Comparison of ENCODE assay signal across 2 cellular contexts in genomic region chr2:37911296-37911888, GRCh38.
TF ChIP-seq lines count a peak whose summit lies in the region.

No MANE protein-coding gene starts in this region.

TF ChIP-seq in SK-N-SH, 30 proteins besides CTCF, POLR2A, EP300 and RAD21 (continued from another document):
- no peak for TF ChIP-seq REST (IDR thresholded peaks at IDR 0.05; ENCODE audit: low read depth, low read length)
- TF ChIP-seq, protein P1, sequence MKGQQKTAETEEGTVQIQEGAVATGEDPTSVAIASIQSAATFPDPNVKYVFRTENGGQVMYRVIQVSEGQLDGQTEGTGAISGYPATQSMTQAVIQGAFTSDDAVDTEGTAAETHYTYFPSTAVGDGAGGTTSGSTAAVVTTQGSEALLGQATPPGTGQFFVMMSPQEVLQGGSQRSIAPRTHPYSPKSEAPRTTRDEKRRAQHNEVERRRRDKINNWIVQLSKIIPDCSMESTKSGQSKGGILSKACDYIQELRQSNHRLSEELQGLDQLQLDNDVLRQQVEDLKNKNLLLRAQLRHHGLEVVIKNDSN (IDR thresholded peaks at IDR 0.05; ENCODE audit: borderline replicate concordance, low read depth), result no peak
- no peak for TF ChIP-seq TAF1 (IDR thresholded peaks at IDR 0.05; ENCODE audit: borderline replicate concordance, low read depth, low read length)
- no peak for TF ChIP-seq ZBTB33 (IDR thresholded peaks at IDR 0.05; ENCODE audit: borderline replicate concordance, low read depth)
- no peak for TF ChIP-seq POLR2AphosphoS5 (IDR thresholded peaks at IDR 0.05; ENCODE audit: low read depth, low read length)
- no peak for TF ChIP-seq USF2 (IDR thresholded peaks at IDR 0.05; ENCODE audit: borderline replicate concordance, low read depth, low read length)

TF ChIP-seq in SK-N-SH treated with all-trans-retinoic acid at 6 μM for 48 hours, 23 proteins besides CTCF, POLR2A, EP300 and RAD21 (continued from another document):
- no peak for TF ChIP-seq BACH2 (CRISPR knock-in tag; IDR thresholded peaks at IDR 0.05; ENCODE audit: borderline replicate concordance)
- TF ChIP-seq ZNF8 (CRISPR knock-in tag; IDR thresholded peaks at IDR 0.05), result no peak
- TF ChIP-seq PPARA (CRISPR knock-in tag; IDR thresholded peaks at IDR 0.05; ENCODE audit: borderline replicate concordance), result no peak
- TF ChIP-seq ZNF565 (CRISPR knock-in tag; conservative IDR thresholded peaks at IDR 0.05; ENCODE audit: low read depth), result no peak
- TF ChIP-seq POU6F1 (CRISPR knock-in tag; IDR thresholded peaks at IDR 0.05; ENCODE audit: borderline replicate concordance, low read depth), result no peak
TF ChIP-seq in SK-N-SH treated with all-trans-retinoic acid at 6 μM for 48 hours: peak in this region for 0.
